2 cellular contexts compared by ENCODE assay signal in genomic region chr1:214318356-214318755, GRCh38.
TF ChIP-seq lines count a peak whose summit lies in the region.

No MANE protein-coding gene starts in this region.

TF ChIP-seq in GM23338, 12 proteins besides CTCF, POLR2A, EP300 and RAD21 (continued from another document):
- TF ChIP-seq, protein P1, sequence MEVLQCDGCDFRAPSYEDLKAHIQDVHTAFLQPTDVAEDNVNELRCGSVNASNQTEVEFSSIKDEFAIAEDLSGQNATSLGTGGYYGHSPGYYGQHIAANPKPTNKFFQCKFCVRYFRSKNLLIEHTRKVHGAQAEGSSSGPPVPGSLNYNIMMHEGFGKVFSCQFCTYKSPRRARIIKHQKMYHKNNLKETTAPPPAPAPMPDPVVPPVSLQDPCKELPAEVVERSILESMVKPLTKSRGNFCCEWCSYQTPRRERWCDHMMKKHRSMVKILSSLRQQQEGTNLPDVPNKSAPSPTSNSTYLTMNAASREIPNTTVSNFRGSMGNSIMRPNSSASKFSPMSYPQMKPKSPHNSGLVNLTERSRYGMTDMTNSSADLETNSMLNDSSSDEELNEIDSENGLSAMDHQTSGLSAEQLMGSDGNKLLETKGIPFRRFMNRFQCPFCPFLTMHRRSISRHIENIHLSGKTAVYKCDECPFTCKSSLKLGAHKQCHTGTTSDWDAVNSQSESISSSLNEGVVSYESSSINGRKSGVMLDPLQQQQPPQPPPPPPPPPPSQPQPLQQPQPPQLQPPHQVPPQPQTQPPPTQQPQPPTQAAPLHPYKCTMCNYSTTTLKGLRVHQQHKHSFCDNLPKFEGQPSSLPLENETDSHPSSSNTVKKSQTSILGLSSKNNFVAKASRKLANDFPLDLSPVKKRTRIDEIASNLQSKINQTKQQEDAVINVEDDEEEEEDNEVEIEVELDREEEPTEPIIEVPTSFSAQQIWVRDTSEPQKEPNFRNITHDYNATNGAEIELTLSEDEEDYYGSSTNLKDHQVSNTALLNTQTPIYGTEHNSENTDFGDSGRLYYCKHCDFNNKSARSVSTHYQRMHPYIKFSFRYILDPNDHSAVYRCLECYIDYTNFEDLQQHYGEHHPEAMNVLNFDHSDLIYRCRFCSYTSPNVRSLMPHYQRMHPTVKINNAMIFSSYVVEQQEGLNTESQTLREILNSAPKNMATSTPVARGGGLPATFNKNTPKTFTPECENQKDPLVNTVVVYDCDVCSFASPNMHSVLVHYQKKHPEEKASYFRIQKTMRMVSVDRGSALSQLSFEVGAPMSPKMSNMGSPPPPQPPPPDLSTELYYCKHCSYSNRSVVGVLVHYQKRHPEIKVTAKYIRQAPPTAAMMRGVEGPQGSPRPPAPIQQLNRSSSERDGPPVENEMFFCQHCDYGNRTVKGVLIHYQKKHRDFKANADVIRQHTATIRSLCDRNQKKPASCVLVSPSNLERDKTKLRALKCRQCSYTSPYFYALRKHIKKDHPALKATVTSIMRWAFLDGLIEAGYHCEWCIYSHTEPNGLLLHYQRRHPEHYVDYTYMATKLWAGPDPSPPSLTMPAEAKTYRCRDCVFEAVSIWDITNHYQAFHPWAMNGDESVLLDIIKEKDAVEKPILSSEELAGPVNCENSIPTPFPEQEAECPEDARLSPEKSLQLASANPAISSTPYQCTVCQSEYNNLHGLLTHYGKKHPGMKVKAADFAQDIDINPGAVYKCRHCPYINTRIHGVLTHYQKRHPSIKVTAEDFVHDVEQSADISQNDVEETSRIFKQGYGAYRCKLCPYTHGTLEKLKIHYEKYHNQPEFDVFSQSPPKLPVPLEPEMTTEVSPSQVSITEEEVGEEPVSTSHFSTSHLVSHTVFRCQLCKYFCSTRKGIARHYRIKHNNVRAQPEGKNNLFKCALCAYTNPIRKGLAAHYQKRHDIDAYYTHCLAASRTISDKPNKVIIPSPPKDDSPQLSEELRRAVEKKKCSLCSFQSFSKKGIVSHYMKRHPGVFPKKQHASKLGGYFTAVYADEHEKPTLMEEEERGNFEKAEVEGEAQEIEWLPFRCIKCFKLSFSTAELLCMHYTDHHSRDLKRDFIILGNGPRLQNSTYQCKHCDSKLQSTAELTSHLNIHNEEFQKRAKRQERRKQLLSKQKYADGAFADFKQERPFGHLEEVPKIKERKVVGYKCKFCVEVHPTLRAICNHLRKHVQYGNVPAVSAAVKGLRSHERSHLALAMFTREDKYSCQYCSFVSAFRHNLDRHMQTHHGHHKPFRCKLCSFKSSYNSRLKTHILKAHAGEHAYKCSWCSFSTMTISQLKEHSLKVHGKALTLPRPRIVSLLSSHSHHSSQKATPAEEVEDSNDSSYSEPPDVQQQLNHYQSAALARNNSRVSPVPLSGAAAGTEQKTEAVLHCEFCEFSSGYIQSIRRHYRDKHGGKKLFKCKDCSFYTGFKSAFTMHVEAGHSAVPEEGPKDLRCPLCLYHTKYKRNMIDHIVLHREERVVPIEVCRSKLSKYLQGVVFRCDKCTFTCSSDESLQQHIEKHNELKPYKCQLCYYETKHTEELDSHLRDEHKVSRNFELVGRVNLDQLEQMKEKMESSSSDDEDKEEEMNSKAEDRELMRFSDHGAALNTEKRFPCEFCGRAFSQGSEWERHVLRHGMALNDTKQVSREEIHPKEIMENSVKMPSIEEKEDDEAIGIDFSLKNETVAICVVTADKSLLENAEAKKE (CRISPR knock-in tag; IDR thresholded peaks at IDR 0.05) = no peak
- TF ChIP-seq NANOG (IDR thresholded peaks at IDR 0.05; ENCODE audit: borderline replicate concordance) (no peak), REST (IDR thresholded peaks at IDR 0.05; ENCODE audit: unreplicated experiment) (no peak), STAT1 (IDR thresholded peaks at IDR 0.05; ENCODE audit: unreplicated experiment) (no peak), ZNF114 (CRISPR knock-in tag; IDR thresholded peaks at IDR 0.05) (no peak), EZH2 (IDR thresholded peaks at IDR 0.05; ENCODE audit: low read depth, unreplicated experiment) (no peak), JUNB (IDR thresholded peaks at IDR 0.05; ENCODE audit: unreplicated experiment) (no peak), CREB1 (CRISPR knock-in tag; IDR thresholded peaks at IDR 0.05; ENCODE audit: low read depth) (no peak), EZH2phosphoT487 (IDR thresholded peaks at IDR 0.05; ENCODE audit: unreplicated experiment) (no peak)
- TF ChIP-seq, protein P2, sequence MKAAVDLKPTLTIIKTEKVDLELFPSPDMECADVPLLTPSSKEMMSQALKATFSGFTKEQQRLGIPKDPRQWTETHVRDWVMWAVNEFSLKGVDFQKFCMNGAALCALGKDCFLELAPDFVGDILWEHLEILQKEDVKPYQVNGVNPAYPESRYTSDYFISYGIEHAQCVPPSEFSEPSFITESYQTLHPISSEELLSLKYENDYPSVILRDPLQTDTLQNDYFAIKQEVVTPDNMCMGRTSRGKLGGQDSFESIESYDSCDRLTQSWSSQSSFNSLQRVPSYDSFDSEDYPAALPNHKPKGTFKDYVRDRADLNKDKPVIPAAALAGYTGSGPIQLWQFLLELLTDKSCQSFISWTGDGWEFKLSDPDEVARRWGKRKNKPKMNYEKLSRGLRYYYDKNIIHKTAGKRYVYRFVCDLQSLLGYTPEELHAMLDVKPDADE (IDR thresholded peaks at IDR 0.05) = no peak

TF ChIP-seq in SK-N-SH, 30 proteins besides CTCF, POLR2A, EP300 and RAD21 (continued from another document):
- TF ChIP-seq, protein P3, sequence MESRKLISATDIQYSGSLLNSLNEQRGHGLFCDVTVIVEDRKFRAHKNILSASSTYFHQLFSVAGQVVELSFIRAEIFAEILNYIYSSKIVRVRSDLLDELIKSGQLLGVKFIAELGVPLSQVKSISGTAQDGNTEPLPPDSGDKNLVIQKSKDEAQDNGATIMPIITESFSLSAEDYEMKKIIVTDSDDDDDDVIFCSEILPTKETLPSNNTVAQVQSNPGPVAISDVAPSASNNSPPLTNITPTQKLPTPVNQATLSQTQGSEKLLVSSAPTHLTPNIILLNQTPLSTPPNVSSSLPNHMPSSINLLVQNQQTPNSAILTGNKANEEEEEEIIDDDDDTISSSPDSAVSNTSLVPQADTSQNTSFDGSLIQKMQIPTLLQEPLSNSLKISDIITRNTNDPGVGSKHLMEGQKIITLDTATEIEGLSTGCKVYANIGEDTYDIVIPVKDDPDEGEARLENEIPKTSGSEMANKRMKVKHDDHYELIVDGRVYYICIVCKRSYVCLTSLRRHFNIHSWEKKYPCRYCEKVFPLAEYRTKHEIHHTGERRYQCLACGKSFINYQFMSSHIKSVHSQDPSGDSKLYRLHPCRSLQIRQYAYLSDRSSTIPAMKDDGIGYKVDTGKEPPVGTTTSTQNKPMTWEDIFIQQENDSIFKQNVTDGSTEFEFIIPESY (IDR thresholded peaks at IDR 0.05; ENCODE audit: borderline replicate concordance, low read depth) = no peak
- TF ChIP-seq POLR2AphosphoS5 (IDR thresholded peaks at IDR 0.05; ENCODE audit: low read depth, low read length) (no peak), SMC3 (IDR thresholded peaks at IDR 0.05; ENCODE audit: low read depth, low read length) (no peak), SIN3A (IDR thresholded peaks at IDR 0.05; ENCODE audit: borderline replicate concordance, low read depth, low read length) (no peak), NRF1 (IDR thresholded peaks at IDR 0.05; ENCODE audit: low read depth, low read length) (no peak), REST (IDR thresholded peaks at IDR 0.05; ENCODE audit: low read depth, low read length) (no peak), ELF1 (IDR thresholded peaks at IDR 0.05) (no peak), USF2 (IDR thresholded peaks at IDR 0.05; ENCODE audit: borderline replicate concordance, low read depth, low read length) (no peak)
TF ChIP-seq in SK-N-SH: peak in this region for 0.
